Comparison of ENCODE assay signal across 7 cellular contexts in genomic region chr10:121929936-121930728, GRCh38. TPM values are rescaled to one million over a fixed set of nuclear protein-coding genes. Genes with fewer than 3 reads are reported as not detected.
DNase-seq lines count a peak whose midpoint lies in the region; ATAC-seq and TF ChIP-seq lines count a peak whose summit lies in the region.
"Not testable (repeated sequence)": the region's sequence is repeated elsewhere in the genome, so short reads cannot be mapped to it uniquely, and the experiment has no call there.

No MANE protein-coding gene starts in this region.

- not testable (repeated sequence) for H3K9me3 ChIP-seq in right atrium auricular region

- BruUV-seq in MCF 10A (replicated peaks; lab: Mats Ljungman, UMichigan), result not testable (repeated sequence)

- intact Hi-C loops in MCF 10A (cut with micrococcal nuclease), result not testable (repeated sequence)
- intact Hi-C loops in natural killer cell (cut with micrococcal nuclease), result loop anchor here (5.0 kb wide), 1 partner anchor 1078 kb away; the partner anchor contains the start of gene WDR11

- not testable (repeated sequence) for H3K27me3 Mint-ChIP-seq in activated T-cell treated with anti-CD3 and anti-CD28 coated beads, Interleukin-2, amount 50 U/mL, for 72 hours (ENCODE audit: low read depth); MCF 10A (ENCODE audit: insufficient read depth, unreplicated experiment); natural killer cell (ENCODE audit: low read depth in 2 of 2)

- TF ChIP-seq CTCF in VCaP (conservative IDR thresholded peaks at IDR 0.05); MCF 10A (IDR thresholded peaks at IDR 0.05; ENCODE audit: unreplicated experiment); right atrium auricular region (IDR thresholded peaks at IDR 0.05); natural killer cell (IDR thresholded peaks at IDR 0.05): not testable (repeated sequence)

- DNase-seq in DMS53 (lab: John Stamatoyannopoulos, UW) (peak; percentile 71), NCI-H146 treated with DMSO at 0.1 percent for 48 hours (lab: John Stamatoyannopoulos, UW; ENCODE audit: unreplicated experiment) (peak; percentile 7), right atrium auricular region (ENCODE audit: low spot score) (peak; percentile 34)
- not testable (repeated sequence) for DNase-seq in activated T-cell treated with anti-CD3 and anti-CD28 coated beads, Interleukin-2, amount 50 U/mL, for 72 hours; MCF 10A (ENCODE audit: unreplicated experiment); natural killer cell

- H3K27me3 ChIP-seq in right atrium auricular region, result not testable (repeated sequence)

- ATAC-seq in activated T-cell treated with anti-CD3 and anti-CD28 coated beads, Interleukin-2, amount 50 U/mL, for 72 hours (replicated peaks in 1 of 2); natural killer cell: not testable (repeated sequence)

- not testable (repeated sequence) for H3K36me3 Mint-ChIP-seq in activated T-cell treated with anti-CD3 and anti-CD28 coated beads, Interleukin-2, amount 50 U/mL, for 72 hours (ENCODE audit: insufficient read depth in 2 of 2); MCF 10A (ENCODE audit: insufficient read depth, unreplicated experiment); natural killer cell

- CTCF ChIA-PET in MCF 10A (lab: Yijun Ruan, JAX), result interaction anchor here (0.6 to 1.6 kb wide), 2 partner anchors 44 to 826 kb away, joined by 3 to 8 read pairs; partner anchors contain the start of gene NSMCE4A

- not testable (repeated sequence) for H3K36me3 ChIP-seq in right atrium auricular region

- H3K4me3 Mint-ChIP-seq in activated T-cell treated with anti-CD3 and anti-CD28 coated beads, Interleukin-2, amount 50 U/mL, for 72 hours, result peak overlapping the region; percentile 47 to 95
- peak overlapping the region; percentile 14 for H3K4me3 Mint-ChIP-seq in MCF 10A (ENCODE audit: unreplicated experiment)
- H3K4me3 Mint-ChIP-seq in natural killer cell, result peak overlapping the region; percentile 49

- not testable (repeated sequence) for H3K4me3 ChIP-seq in right atrium auricular region

- H3K27ac ChIP-seq in VCaP, result peak overlapping the region; percentile 95
- not testable (repeated sequence) for H3K27ac ChIP-seq in right atrium auricular region

- not testable (repeated sequence) for H3K9me3 Mint-ChIP-seq in activated T-cell treated with anti-CD3 and anti-CD28 coated beads, Interleukin-2, amount 50 U/mL, for 72 hours; MCF 10A (ENCODE audit: unreplicated experiment); natural killer cell

- peaks cover 0 to 13% of the 10 kb centered on the region in 2 donors for H3K4me1 ChIP-seq in right atrium auricular region

- H3K27ac Mint-ChIP-seq in activated T-cell treated with anti-CD3 and anti-CD28 coated beads, Interleukin-2, amount 50 U/mL, for 72 hours, result peak overlapping the region; percentile 33
- H3K27ac Mint-ChIP-seq in MCF 10A (ENCODE audit: low read depth, unreplicated experiment), result peak overlapping the region; percentile 63
- H3K27ac Mint-ChIP-seq in natural killer cell, result peak overlapping the region; percentile 48 to 53

- peaks cover 20% of the 10 kb centered on the region for H3K4me1 Mint-ChIP-seq in activated T-cell treated with anti-CD3 and anti-CD28 coated beads, Interleukin-2, amount 50 U/mL, for 72 hours (ENCODE audit: low read depth)
- H3K4me1 Mint-ChIP-seq in MCF 10A (ENCODE audit: insufficient read depth, unreplicated experiment) (peaks cover 18% of the 10 kb centered on the region), natural killer cell (peaks cover 25 to 27% of the 10 kb centered on the region in 2 donors)

- POLR2A ChIA-PET in MCF 10A (lab: Yijun Ruan, JAX), result interaction anchor here (0.6 to 3.7 kb wide), 2 partner anchors 183 to 1065 kb away, joined by 3 to 33 read pairs; no protein-coding TSS in a partner anchor

RNA-seq across cellular contexts. Expression of gene ATE1, which starts 2.3 kb away (rescaled TPM):
- 10 to 100 TPM; 25.5 to 26.6 TPM for total RNA-seq in activated T-cell treated with anti-CD3 and anti-CD28 coated beads, Interleukin-2, amount 50 U/mL, for 72 hours
- 33.1 and 40.4 TPM in 2 replicates for total RNA-seq in MCF 10A (2022)
- total RNA-seq in right atrium auricular region, result 10 to 100 TPM; 31.0 to 62.0 TPM
- total RNA-seq in natural killer cell, result 10 to 100 TPM; 30.4 to 40.6 (median 30.5) TPM

RNA-seq across cellular contexts. Expression of gene NSMCE4A, which starts 44.9 kb away (rescaled TPM):
- total RNA-seq in activated T-cell treated with anti-CD3 and anti-CD28 coated beads, Interleukin-2, amount 50 U/mL, for 72 hours, result 10 to 100 TPM; 49.0 to 65.2 TPM
- total RNA-seq in MCF 10A (2022), result 24.5 and 30.2 TPM in 2 replicates
- 10 to 100 TPM; 34.2 to 34.9 TPM for total RNA-seq in right atrium auricular region
- total RNA-seq in natural killer cell, result 10 to 100 TPM; 47.8 to 60.3 (median 47.9) TPM

RNA-seq across cellular contexts. Expression of gene TACC2, which starts 58.8 kb away (rescaled TPM):
- total RNA-seq in activated T-cell treated with anti-CD3 and anti-CD28 coated beads, Interleukin-2, amount 50 U/mL, for 72 hours, result under 1 TPM in 1 of 2 donors, not detected in 1; 0.19 TPM
- total RNA-seq in MCF 10A (2022), result 66.8 and 89.0 TPM in 2 replicates
- 100 to 1,000 TPM; 247 to 286 TPM for total RNA-seq in right atrium auricular region
- total RNA-seq in natural killer cell, result not detected

Comparison
In these comparisons a context has a peak if more than half of its experiments do, and no peak if none do; other contexts are left out.
1. H3K4me3 Mint-ChIP-seq: peak in every context shown above with its lines; median percentile 71 in activated T-cell treated with anti-CD3 and anti-CD28 coated beads, Interleukin-2, amount 50 U/mL, for 72 hours; 49 in natural killer cell; 14 in MCF 10A.
2. RNA of gene TACC2, which starts 58.8 kb away (total RNA-seq): 247 to 286 TPM in right atrium auricular region and 66.8 to 89.0 TPM in MCF 10A; 0.19 TPM in activated T-cell treated with anti-CD3 and anti-CD28 coated beads, Interleukin-2, amount 50 U/mL, for 72 hours and not detected in natural killer cell; every median in the first group is over 10 times any median in the second.
3. Peak in every context shown above with its lines, with median percentiles within 50 percentile points of each other: H3K27ac Mint-ChIP-seq.